In the genomic region with DNA sequence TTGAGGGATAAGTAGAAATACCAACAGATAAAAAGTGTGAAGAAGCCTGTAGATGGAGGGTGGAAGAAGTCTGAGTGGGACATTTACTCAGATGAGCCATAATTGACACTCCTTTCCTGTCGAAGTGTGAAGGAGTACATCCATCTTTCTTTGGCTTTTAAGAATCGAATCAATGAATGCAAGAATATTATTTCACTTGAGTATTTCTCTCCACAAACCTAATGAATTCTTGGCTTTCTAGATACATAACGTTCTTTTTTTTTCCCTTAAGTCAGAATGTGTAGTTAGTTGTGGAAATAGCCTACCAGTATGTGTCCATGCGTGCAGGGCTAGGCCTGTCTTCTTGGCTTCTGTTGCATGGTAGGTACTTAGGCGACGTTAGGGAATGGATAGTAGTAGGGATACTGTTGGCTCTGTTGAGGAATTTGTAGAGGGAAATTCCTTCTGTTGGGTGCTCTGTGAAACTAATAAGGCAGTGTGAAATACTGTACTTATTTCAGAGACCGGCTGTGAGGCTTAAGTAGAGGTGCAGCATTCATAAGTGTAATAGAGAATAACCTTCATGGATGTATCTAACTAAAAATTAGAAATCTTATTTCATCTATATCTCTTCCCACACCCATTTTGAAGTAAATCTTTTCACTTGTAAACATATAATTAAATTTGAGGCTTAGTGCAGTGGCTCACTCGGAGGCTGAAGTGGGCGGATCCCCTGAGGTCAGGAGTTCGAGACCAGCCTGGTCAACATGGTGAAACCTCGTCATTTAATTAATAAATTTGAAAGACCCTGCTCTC, we compare ENCODE assay signal across 9 cellular contexts. TPM values are rescaled to one million over a fixed set of nuclear protein-coding genes. Genes with fewer than 3 reads are reported as not detected.
DNase-seq lines count a peak whose midpoint lies in the region; ATAC-seq and TF ChIP-seq lines count a peak whose summit lies in the region.
"Had no signal": no experiment of that assay in that cellular context is flagged by ENCODE, and none has a peak within 500 bp of the region (broad histone marks: within the 10 kb centered on the region; RNA-seq: fewer than 3 reads in every experiment).

No MANE protein-coding gene starts in this region.

- TF ChIP-seq POLR2A in right lobe of liver (IDR thresholded peaks at IDR 0.05), result no peak

- peak overlapping the region in 9 of 10 donors; percentile 70 to 88 (median 81) for H3K4me3 ChIP-seq in heart right ventricle
- H3K4me3 ChIP-seq in right atrium auricular region, result peak overlapping the region in 1 of 2 donors; percentile 66
- H3K4me3 ChIP-seq in adipocyte (ENCODE audit: low read length), result peak overlapping the region; percentile 87
- peak overlapping the region; percentile 60 to 95 (median 91) for H3K4me3 ChIP-seq in right lobe of liver
- H3K4me3 ChIP-seq in upper lobe of right lung, result peak overlapping the region; percentile 75

- H3K36me3 ChIP-seq in heart right ventricle (peaks cover 0 to 60% (median 28%) of the 10 kb centered on the region in 9 donors), right atrium auricular region (peaks cover 42% of the 10 kb centered on the region), adipocyte (ENCODE audit: control insufficient read depth, insufficient read depth, low read length, severe bottlenecking) (peaks cover 53% of the 10 kb centered on the region), right lobe of liver (peaks cover 0 to 40% (median 7%) of the 10 kb centered on the region in 4 donors), upper lobe of right lung (peaks cover 47% of the 10 kb centered on the region)

- H3K9me3 ChIP-seq in heart right ventricle (no peaks in the 10 kb centered on the region), right atrium auricular region (no peaks in the 10 kb centered on the region), adipocyte (ENCODE audit: control insufficient read depth, low read length) (no peaks in the 10 kb centered on the region), right lobe of liver (no peaks in the 10 kb centered on the region), upper lobe of right lung (no peaks in the 10 kb centered on the region)

- H3K27me3 ChIP-seq in heart right ventricle (no peaks in the 10 kb centered on the region), right atrium auricular region (no peaks in the 10 kb centered on the region), adipocyte (replicated peaks; ENCODE audit: control insufficient read depth, insufficient read depth, low read length) (no peaks in the 10 kb centered on the region), right lobe of liver (no peaks in the 10 kb centered on the region), upper lobe of right lung (no peaks in the 10 kb centered on the region)

- DNase-seq in heart right ventricle (no peak), right atrium auricular region (ENCODE audit: low spot score) (no peak), adipocyte (ENCODE audit: low read depth) (no peak), right lobe of liver (no peak), upper lobe of right lung (no peak), 8988T (no peak), inferior parietal cortex (ENCODE audit: extremely low spot score) (no peak)
- DNase-seq: GDM1 had no signal

- 66 to 67% methylated on average over 11 of the region's 11 CpGs for WGBS in heart right ventricle, 2 donors
- 25% methylated on average over 10 of the region's 11 CpGs for WGBS in right lobe of liver (ENCODE audit: insufficient coverage, low coverage, low lambda C conversion rate, missing lambda C conversion rate)

- intact Hi-C loops in heart right ventricle (cut with DNase I), result loop anchor here in 1 of 10 donors (2.0 kb wide), 1 partner anchor 43 kb away; the partner anchor contains the start of gene ZBTB22
- intact Hi-C loops in right lobe of liver (cut with DNase I), result no loop called here
- intact Hi-C loops in upper lobe of right lung (cut with DNase I), result no loop called here

- peak overlapping the region; percentile 98 for H3K9ac ChIP-seq in adipocyte (ENCODE audit: low read length)

- H3K27ac ChIP-seq in heart right ventricle, result peak overlapping the region in 5 of 10 donors; percentile 15 to 97 (median 93)
- H3K27ac ChIP-seq in right atrium auricular region, result no peak overlapping the region
- no peak overlapping the region for H3K27ac ChIP-seq in right lobe of liver
- H3K27ac ChIP-seq in upper lobe of right lung, result peak overlapping the region; percentile 93

- TF ChIP-seq CTCF in heart right ventricle (IDR thresholded peaks at IDR 0.05) (no peak), right atrium auricular region (IDR thresholded peaks at IDR 0.05) (no peak), right lobe of liver (IDR thresholded peaks at IDR 0.05) (no peak), upper lobe of right lung (IDR thresholded peaks at IDR 0.05) (no peak)

- H3K4me1 ChIP-seq in heart right ventricle (peaks cover 10 to 73% (median 63%) of the 10 kb centered on the region in 9 donors), right atrium auricular region (peaks cover 0 to 58% of the 10 kb centered on the region in 2 donors), adipocyte (ENCODE audit: control insufficient read depth, insufficient read depth, low read length) (peaks cover 46% of the 10 kb centered on the region), right lobe of liver (peaks cover 2 to 49% (median 21%) of the 10 kb centered on the region in 4 donors), upper lobe of right lung (peaks cover 62% of the 10 kb centered on the region)

- no peak for ATAC-seq in heart right ventricle
- ATAC-seq in right lobe of liver, result no peak
- no peak for ATAC-seq in upper lobe of right lung
- ATAC-seq in HG03439 (IDR thresholded peaks at IDR 0.05; ENCODE audit: unreplicated experiment), result no peak

RNA-seq across cellular contexts. Expression of gene RPS18, which starts 1.5 kb away (rescaled TPM):
- total RNA-seq in heart right ventricle (1,000 to 10,000 TPM in 3 of 10 donors, 100 to 1,000 TPM in 7; 767 to 1,326 (median 860) TPM), right atrium auricular region (1,000 to 10,000 TPM; 1,188 to 1,719 TPM), right lobe of liver (100 to 1,000 TPM; 504 to 932 (median 612) TPM), upper lobe of right lung (1,687 TPM)
- polyA plus RNA-seq in heart right ventricle, result 1,000 to 10,000 TPM; 2,826 to 4,398 TPM

RNA-seq across cellular contexts. Expression of gene VPS52, which starts 1.6 kb away (rescaled TPM):
- total RNA-seq in heart right ventricle, result 10 to 100 TPM; 29.8 to 41.6 (median 35.9) TPM
- 10 to 100 TPM; 25.2 to 45.7 TPM for polyA plus RNA-seq in heart right ventricle
- 10 to 100 TPM; 19.0 to 31.7 TPM for total RNA-seq in right atrium auricular region
- total RNA-seq in right lobe of liver, result 10 to 100 TPM; 16.4 to 35.1 (median 27.5) TPM
- total RNA-seq in upper lobe of right lung, result 47.5 TPM

RNA-seq across cellular contexts. Expression of gene B3GALT4, which starts 3.6 kb away (rescaled TPM):
- total RNA-seq in heart right ventricle (10 to 100 TPM in 2 of 10 donors, 1 to 10 TPM in 8; 5.3 to 12.2 (median 8.0) TPM), right atrium auricular region (10 to 100 TPM in 1 of 2 donors, 1 to 10 TPM in 1; 9.4 to 12.1 TPM), right lobe of liver (1 to 10 TPM in 4 of 6 experiments, under 1 TPM in 2; 0.79 to 1.7 (median 1.4) TPM), upper lobe of right lung (16.8 TPM)
- 1 to 10 TPM; 7.0 to 9.1 TPM for polyA plus RNA-seq in heart right ventricle

RNA-seq across cellular contexts. Expression of gene WDR46, which starts 15.7 kb away (rescaled TPM):
- total RNA-seq in heart right ventricle, result 10 to 100 TPM; 11.0 to 27.8 (median 16.2) TPM
- polyA plus RNA-seq in heart right ventricle, result 10 to 100 TPM; 27.4 to 40.6 TPM
- total RNA-seq in right atrium auricular region, result 10 to 100 TPM; 22.5 to 30.9 TPM
- 10 to 100 TPM; 13.1 to 35.2 (median 23.9) TPM for total RNA-seq in right lobe of liver
- 37.0 TPM for total RNA-seq in upper lobe of right lung

RNA-seq across cellular contexts. Expression of gene PFDN6, which starts 16.1 kb away (rescaled TPM):
- total RNA-seq in heart right ventricle (10 to 100 TPM; 31.7 to 58.3 (median 40.2) TPM), right atrium auricular region (10 to 100 TPM; 23.4 to 29.5 TPM), right lobe of liver (10 to 100 TPM; 23.8 to 35.2 (median 27.5) TPM), upper lobe of right lung (39.3 TPM)
- 100 to 1,000 TPM; 248 to 448 TPM for polyA plus RNA-seq in heart right ventricle
